9 cellular contexts compared by ENCODE assay signal in genomic region chr16:8959921-8960787, GRCh38. TPM values are rescaled to one million over a fixed set of nuclear protein-coding genes. Genes with fewer than 3 reads are reported as not detected.
DNase-seq lines count a peak whose midpoint lies in the region; ATAC-seq, FAIRE-seq and TF ChIP-seq lines count a peak whose summit lies in the region.
"Had no signal": no experiment of that assay in that cellular context is flagged by ENCODE, and none has a peak within 500 bp of the region (broad histone marks: within the 10 kb centered on the region; RNA-seq: fewer than 3 reads in every experiment).

No MANE protein-coding gene starts in this region.

- WGBS in right lobe of liver (ENCODE audit: insufficient coverage, low coverage, low lambda C conversion rate, missing lambda C conversion rate) = 12% methylated on average over 11 of the region's 12 CpGs

- H2AFZ ChIP-seq in astrocyte (ENCODE audit: low read depth, low read length) = no peak overlapping the region

- H3K36me3 ChIP-seq in astrocyte (ENCODE audit: insufficient read depth, low read length) = no peaks in the 10 kb centered on the region
- no peaks in the 10 kb centered on the region for H3K36me3 ChIP-seq in right lobe of liver

- H3K4me3 Mint-ChIP-seq in astrocyte (ENCODE audit: unreplicated experiment) = peak overlapping the region; percentile 98

- H3K27me3 Mint-ChIP-seq in astrocyte (ENCODE audit: low read depth, unreplicated experiment) = no peaks in the 10 kb centered on the region

- DNase-seq in HuH-7 (ENCODE audit: low spot score) = peak; percentile 48
- peak; percentile 32 for DNase-seq in astrocyte (ENCODE audit: low read depth)
- no peak for DNase-seq in right lobe of liver
- no peak for DNase-seq in activated gamma-delta T cell treated with Interleukin-2 at 50 U/mL for 16 hours
- no peak for DNase-seq in NCI-H524 treated with DMSO at 0.1 percent for 48 hours (lab: John Stamatoyannopoulos, UW)
- DNase-seq in ureter (ENCODE audit: low spot score) = no peak
- DNase-seq in effector CD4-positive, alpha-beta T cell = no peak

- H3K27ac Mint-ChIP-seq in astrocyte (ENCODE audit: unreplicated experiment) = no peak overlapping the region

- intact Hi-C loops in right lobe of liver (cut with DNase I) = no loop called here

- H3K9me3 Mint-ChIP-seq in astrocyte (ENCODE audit: unreplicated experiment) = no peaks in the 10 kb centered on the region

- TF ChIP-seq CTCF in C4-2B (conservative IDR thresholded peaks at IDR 0.05) (no peak), astrocyte (IDR thresholded peaks at IDR 0.05; ENCODE audit: insufficient read depth, low read depth, low read length) (no peak), right lobe of liver (IDR thresholded peaks at IDR 0.05) (no peak)

- H3K9me3 ChIP-seq in astrocyte (ENCODE audit: insufficient read depth, low read depth, low read length) = no peaks in the 10 kb centered on the region
- no peaks in the 10 kb centered on the region for H3K9me3 ChIP-seq in right lobe of liver

- H3K4me3 ChIP-seq in astrocyte (ENCODE audit: insufficient read depth, low read depth, low read length) = no peak overlapping the region
- H3K4me3 ChIP-seq in right lobe of liver = no peak overlapping the region

- H3K4me1 ChIP-seq in astrocyte (ENCODE audit: insufficient read depth, low read length) (peaks cover 47% of the 10 kb centered on the region), right lobe of liver (peaks cover 1 to 70% (median 36%) of the 10 kb centered on the region in 4 donors)

- H3K79me2 ChIP-seq in astrocyte (ENCODE audit: insufficient read depth, low read length) = peaks cover 80% of the 10 kb centered on the region

- H3K9ac ChIP-seq in astrocyte (ENCODE audit: low read length) = peak overlapping the region; percentile 25

- H3K4me1 Mint-ChIP-seq in astrocyte (ENCODE audit: low read depth, unreplicated experiment) = peaks cover 63% of the 10 kb centered on the region

- TF ChIP-seq POLR2A in right lobe of liver (IDR thresholded peaks at IDR 0.05) = no peak

- H3K27ac ChIP-seq in C4-2B = peak overlapping the region; percentile 5; the same call in 1 of the 2 replicates
- peak overlapping the region; percentile 6 for H3K27ac ChIP-seq in astrocyte (ENCODE audit: low read depth, low read length)
- peak overlapping the region in 1 of 3 donors; percentile 4 for H3K27ac ChIP-seq in right lobe of liver
- H3K27ac ChIP-seq: epithelial cell of prostate had no signal

- peaks cover 77% of the 10 kb centered on the region for H4K20me1 ChIP-seq in astrocyte (ENCODE audit: insufficient read depth, low read length)

- peak in 3 of 4 donors; percentile 2 to 7 (median 5) for ATAC-seq in right lobe of liver

- no peaks in the 10 kb centered on the region for H3K36me3 Mint-ChIP-seq in astrocyte (ENCODE audit: low read depth, unreplicated experiment)

- peak overlapping the region; percentile 97 for H3K4me2 ChIP-seq in astrocyte (ENCODE audit: low read length)

- H3K27me3 ChIP-seq in astrocyte (ENCODE audit: insufficient read depth, low read length) (no peaks in the 10 kb centered on the region), right lobe of liver (no peaks in the 10 kb centered on the region)

- no peak for FAIRE-seq in astrocyte (lab: Jason Lieb, UNC)

RNA-seq across cellular contexts. Expression of gene USP7, which starts 3.6 kb away (rescaled TPM):
- total RNA-seq in astrocyte (93.6 and 96.9 TPM in 2 replicates), right lobe of liver (10 to 100 TPM; 46.8 to 55.8 (median 49.1) TPM), ureter (143 TPM)

Comparison
In these comparisons a context has a peak if more than half of its experiments do, and no peak if none do; other contexts are left out.
1. DNase-seq: peak in HuH-7 (single experiment) and astrocyte (single experiment); none in right lobe of liver (0 of 3), activated gamma-delta T cell treated with Interleukin-2 at 50 U/mL for 16 hours (single experiment), NCI-H524 treated with DMSO at 0.1 percent for 48 hours (single experiment), ureter (single experiment) and effector CD4-positive, alpha-beta T cell (single experiment).